1 cellular context compared by ENCODE assay signal in the genomic region with DNA sequence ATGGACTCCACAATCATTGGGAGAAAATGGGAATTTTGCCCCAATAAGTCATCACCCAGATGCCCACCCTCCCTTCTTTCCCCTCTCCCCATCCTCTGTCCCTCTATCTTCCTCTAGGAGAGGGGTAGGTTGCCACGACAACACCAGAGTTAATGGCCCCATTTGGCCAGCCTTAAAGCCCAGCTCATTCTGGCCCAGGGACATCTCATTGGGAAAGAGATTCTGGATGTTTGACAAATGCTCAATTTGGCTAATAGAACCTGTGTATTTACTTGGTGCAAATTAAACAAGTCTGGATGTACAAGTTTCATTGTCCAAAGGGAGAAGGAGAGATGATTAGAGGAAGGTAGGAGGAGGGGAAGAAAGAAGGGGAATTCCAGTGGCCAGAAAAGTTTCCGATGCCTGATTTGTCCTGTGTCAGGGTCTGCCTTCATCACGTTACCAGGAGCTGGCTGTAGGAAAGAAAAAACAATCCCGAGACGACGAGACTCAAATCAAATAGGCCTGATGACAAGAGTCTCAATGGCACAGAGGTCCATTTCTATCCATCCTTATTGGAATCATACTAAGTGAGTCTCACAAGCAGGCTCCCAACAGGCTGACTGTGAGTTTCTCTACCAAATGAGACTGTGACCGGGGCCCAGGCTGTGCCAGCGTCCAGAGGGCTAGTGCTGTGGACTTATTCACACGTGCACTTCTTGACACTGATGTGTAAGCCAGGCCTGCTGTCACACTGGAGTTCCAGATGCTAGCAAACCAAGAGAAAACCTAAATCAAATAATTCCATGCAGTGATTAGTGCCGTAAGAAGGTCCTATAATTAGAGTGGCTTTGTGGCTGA.
TF ChIP-seq lines count a peak whose summit lies in the region.

No MANE protein-coding gene starts in this region.

TF ChIP-seq in SK-N-SH treated with all-trans-retinoic acid at 6 μM for 48 hours, 23 proteins besides CTCF, POLR2A, EP300 and RAD21 (continued from another document):
- TF ChIP-seq TOX (CRISPR knock-in tag; IDR thresholded peaks at IDR 0.05; ENCODE audit: borderline replicate concordance) = no peak
- TF ChIP-seq ZFP3 (CRISPR knock-in tag; IDR thresholded peaks at IDR 0.05) = no peak
- no peak for TF ChIP-seq ESRRG (CRISPR knock-in tag; IDR thresholded peaks at IDR 0.05)
- no peak for TF ChIP-seq SNAI2 (CRISPR knock-in tag; IDR thresholded peaks at IDR 0.05)
- TF ChIP-seq PPARA (CRISPR knock-in tag; IDR thresholded peaks at IDR 0.05; ENCODE audit: borderline replicate concordance) = no peak
- TF ChIP-seq, protein P1, sequence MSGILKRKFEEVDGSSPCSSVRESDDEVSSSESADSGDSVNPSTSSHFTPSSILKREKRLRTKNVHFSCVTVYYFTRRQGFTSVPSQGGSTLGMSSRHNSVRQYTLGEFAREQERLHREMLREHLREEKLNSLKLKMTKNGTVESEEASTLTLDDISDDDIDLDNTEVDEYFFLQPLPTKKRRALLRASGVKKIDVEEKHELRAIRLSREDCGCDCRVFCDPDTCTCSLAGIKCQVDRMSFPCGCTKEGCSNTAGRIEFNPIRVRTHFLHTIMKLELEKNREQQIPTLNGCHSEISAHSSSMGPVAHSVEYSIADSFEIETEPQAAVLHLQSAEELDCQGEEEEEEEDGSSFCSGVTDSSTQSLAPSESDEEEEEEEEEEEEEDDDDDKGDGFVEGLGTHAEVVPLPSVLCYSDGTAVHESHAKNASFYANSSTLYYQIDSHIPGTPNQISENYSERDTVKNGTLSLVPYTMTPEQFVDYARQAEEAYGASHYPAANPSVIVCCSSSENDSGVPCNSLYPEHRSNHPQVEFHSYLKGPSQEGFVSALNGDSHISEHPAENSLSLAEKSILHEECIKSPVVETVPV (CRISPR knock-in tag; IDR thresholded peaks at IDR 0.05) = no peak
- no peak for TF ChIP-seq ZC3H10 (CRISPR knock-in tag; IDR thresholded peaks at IDR 0.05)
- no peak for TF ChIP-seq RARB (CRISPR knock-in tag; IDR thresholded peaks at IDR 0.05)
